ENCODE assay signal across 1 cellular context in genomic region chr19:19274146-19274545, GRCh38.
TF ChIP-seq lines count a peak whose summit lies in the region.

No MANE protein-coding gene starts in this region.

TF ChIP-seq in liver, 16 proteins besides CTCF, POLR2A, EP300 and RAD21:
- TF ChIP-seq HNF4G (IDR thresholded peaks at IDR 0.05) (no peak), NR2F2 (IDR thresholded peaks at IDR 0.05) (no peak), TAF1 (conservative IDR thresholded peaks at IDR 0.05) (no peak), MAX (IDR thresholded peaks at IDR 0.05) (no peak)
